ENCODE assay signal across 10 cellular contexts in the genomic region with DNA sequence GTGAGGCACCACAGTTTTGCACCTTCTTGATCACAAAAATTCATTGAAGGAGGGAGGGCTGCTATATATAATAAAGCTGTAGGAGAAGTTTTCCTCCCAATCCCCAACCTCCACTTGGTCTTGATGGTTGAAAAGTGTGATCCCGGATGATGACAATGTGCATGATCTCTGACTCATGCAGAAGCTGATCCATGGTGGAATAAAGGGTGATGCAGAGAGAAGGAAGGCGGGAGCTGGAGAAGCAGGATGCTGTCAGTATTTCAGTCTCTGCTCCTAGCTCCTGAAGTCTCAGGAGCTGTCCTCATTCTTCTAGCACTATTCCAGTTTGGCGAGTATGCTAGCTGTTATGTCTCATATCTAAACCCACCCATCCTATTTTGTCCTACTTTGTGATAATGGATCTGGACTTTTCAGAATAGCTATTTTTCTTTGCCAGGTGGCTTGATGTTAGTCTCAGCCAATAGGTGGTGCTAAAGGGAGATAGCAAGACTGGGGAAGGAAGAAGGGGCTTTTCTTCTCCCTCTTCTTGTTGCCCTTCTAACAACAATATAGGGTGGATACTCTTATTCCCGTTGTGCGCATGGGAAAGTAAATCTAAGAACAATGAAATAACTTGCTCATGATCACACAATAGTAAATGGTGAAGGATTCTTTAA.
DNase-seq lines count a peak whose midpoint lies in the region; ATAC-seq and TF ChIP-seq lines count a peak whose summit lies in the region.
"Had no signal": no experiment of that assay in that cellular context is flagged by ENCODE, and none has a peak within 500 bp of the region (broad histone marks: within the 10 kb centered on the region; RNA-seq: fewer than 3 reads in every experiment).

No MANE protein-coding gene starts in this region.

- ATAC-seq in Right ventricle myocardium superior (ENCODE audit: poor library complexity) (no peak), psoas muscle (no peak), GM21360 (IDR thresholded peaks at IDR 0.05; ENCODE audit: unreplicated experiment) (no peak)

- H3K4me2 ChIP-seq in fibroblast of lung (ENCODE audit: extremely low read depth, insufficient read depth, low read length) = no peak overlapping the region

- H3K4me3 ChIP-seq in cardiac muscle cell = no peak overlapping the region
- H3K4me3 ChIP-seq in fibroblast of lung (replicated peaks in 1 of 4; ENCODE audit: control extremely low read depth in 1 of 4, insufficient read depth in 1 of 4, low read depth in 3 of 4, low read length in 4 of 4) = no peak overlapping the region
- no peak overlapping the region for H3K4me3 ChIP-seq in psoas muscle

- H3K4me1 ChIP-seq in cardiac muscle cell (ENCODE audit: low read depth) = no peaks in the 10 kb centered on the region
- H3K4me1 ChIP-seq in fibroblast of lung (ENCODE audit: control insufficient read depth, extremely low read depth, insufficient read depth, low read length) = no peaks in the 10 kb centered on the region
- no peaks in the 10 kb centered on the region for H3K4me1 ChIP-seq in psoas muscle

- DNase-seq in cardiac muscle cell (ENCODE audit: low read depth in 1 of 2, low spot score in 1 of 2) = peak; percentile 6 to 32
- DNase-seq in Right ventricle myocardium superior = no peak
- peak; percentile 41 for DNase-seq in NCI-H226
- DNase-seq in fibroblast of lung (ENCODE audit: low read depth in 2 of 2) = peak; percentile 31 to 53
- no peak for DNase-seq in psoas muscle
- no peak for DNase-seq in NCI-H1092 treated with DMSO at 0.1 percent for 48 hours (lab: John Stamatoyannopoulos, UW)
- no peak for DNase-seq in NCI-H1092 (lab: John Stamatoyannopoulos, UW)
- DNase-seq: NCI-H1105; stimulated activated CD4-positive, alpha-beta T cell treated with anti-CD3 and anti-CD28 coated beads, Interleukin-1b, Interleukin-23, amount 100 ng/mL, for 48 hours had no signal

- H4K20me1 ChIP-seq in fibroblast of lung (ENCODE audit: control insufficient read depth, extremely low read depth, insufficient read depth, low read length) = no peaks in the 10 kb centered on the region

- H2AFZ ChIP-seq in fibroblast of lung (ENCODE audit: low read length) = no peak overlapping the region

- H3K36me3 ChIP-seq in cardiac muscle cell = no peaks in the 10 kb centered on the region
- H3K36me3 ChIP-seq in fibroblast of lung (ENCODE audit: control insufficient read depth, insufficient read depth, low read length) = no peaks in the 10 kb centered on the region
- no peaks in the 10 kb centered on the region for H3K36me3 ChIP-seq in psoas muscle (ENCODE audit: insufficient read depth in 1 of 2, low read depth in 1 of 2)

- peak; percentile 36 for TF ChIP-seq CTCF in cardiac muscle cell (IDR thresholded peaks at IDR 0.05; ENCODE audit: low read depth, low read length)
- peak; percentile 24 to 36 for TF ChIP-seq CTCF in fibroblast of lung (conservative IDR thresholded peaks at IDR 0.05 in 1 of 2, IDR thresholded peaks at IDR 0.05 in 1 of 2; ENCODE audit: low read depth in 1 of 2, low read length in 2 of 2)
- no peak for TF ChIP-seq CTCF in psoas muscle (IDR thresholded peaks at IDR 0.05)

- intact Hi-C loops in Right ventricle myocardium superior (cut with DNase I) (no loop called here), psoas muscle (cut with DNase I) (no loop called here)

- no peak overlapping the region for H3K9ac ChIP-seq in fibroblast of lung (ENCODE audit: insufficient read depth, low read length)

- no peaks in the 10 kb centered on the region for H3K9me3 ChIP-seq in cardiac muscle cell (ENCODE audit: low read depth)
- no peaks in the 10 kb centered on the region for H3K9me3 ChIP-seq in fibroblast of lung (ENCODE audit: control insufficient read depth, insufficient read depth, low read depth, low read length)
- H3K9me3 ChIP-seq in psoas muscle = no peaks in the 10 kb centered on the region

- no peaks in the 10 kb centered on the region for H3K27me3 ChIP-seq in cardiac muscle cell
- no peaks in the 10 kb centered on the region for H3K27me3 ChIP-seq in fibroblast of lung (ENCODE audit: control insufficient read depth, insufficient read depth, low read length)
- H3K27me3 ChIP-seq in psoas muscle (ENCODE audit: insufficient read depth in 3 of 3, low read length in 2 of 3) = no peaks in the 10 kb centered on the region

- H3K79me2 ChIP-seq in fibroblast of lung (ENCODE audit: control insufficient read depth, insufficient read depth, low read length) = no peaks in the 10 kb centered on the region

- H3K27ac ChIP-seq in cardiac muscle cell (no peak overlapping the region), fibroblast of lung (ENCODE audit: insufficient read depth, low read length) (no peak overlapping the region), psoas muscle (no peak overlapping the region)

- WGBS in psoas muscle, 3 donors = 75 to 81% (median 75%) methylated on average over 5 of the region's 5 CpGs

Comparison
In these comparisons a context has a peak if more than half of its experiments do, and no peak if none do; other contexts are left out.
1. DNase-seq: peak in cardiac muscle cell (2 of 2), NCI-H226 (single experiment) and fibroblast of lung (2 of 2); none in Right ventricle myocardium superior (single experiment), psoas muscle (0 of 2), NCI-H1092 treated with DMSO at 0.1 percent for 48 hours (single experiment) and NCI-H1092 (single experiment).